15 cellular contexts compared by ENCODE assay signal in the genomic region with DNA sequence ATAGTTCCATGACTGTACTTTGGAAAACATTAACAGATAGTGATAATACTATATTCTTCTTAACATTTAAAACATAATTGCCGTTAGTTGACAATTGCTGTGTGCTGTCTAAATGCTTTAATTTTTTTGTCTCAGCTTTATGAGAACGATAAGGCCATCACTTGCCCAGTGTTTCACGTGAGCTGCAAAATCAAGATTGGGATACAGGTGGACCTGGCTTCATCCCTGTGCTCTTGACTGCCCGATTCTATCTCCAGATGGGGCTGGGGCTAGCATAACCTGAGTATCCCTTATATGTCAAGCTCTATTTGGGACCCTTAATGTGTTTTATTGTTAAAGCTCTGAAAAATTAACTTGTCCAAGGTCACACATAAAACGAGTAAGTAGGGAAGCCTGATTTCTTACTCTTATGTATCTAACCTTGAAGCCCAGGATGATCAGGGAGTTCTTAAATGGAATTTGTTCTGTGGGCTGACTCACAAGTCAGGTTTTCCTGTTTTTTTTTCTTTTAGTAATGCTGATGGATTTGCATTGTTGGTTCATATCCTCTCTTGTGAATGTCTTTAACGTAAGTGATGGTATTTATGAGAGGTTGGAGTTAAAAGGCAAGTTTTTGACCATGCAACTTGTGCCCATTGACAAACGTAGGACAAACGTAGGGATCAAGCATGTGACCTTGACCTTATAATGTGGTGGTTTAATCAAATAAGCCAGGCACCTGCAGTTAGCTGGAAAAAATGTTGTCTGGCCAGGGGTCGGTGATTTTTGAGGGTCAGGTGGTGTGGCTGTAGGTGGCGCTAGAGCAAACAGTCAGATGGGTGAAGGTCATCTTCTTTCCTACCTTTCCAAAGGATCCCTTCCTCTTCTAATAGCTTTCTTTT. TPM values are rescaled to one million over a fixed set of nuclear protein-coding genes. Genes with fewer than 3 reads are reported as not detected.
A peak's percentile ranks its signal among the peaks of the same experiment; 100 is the strongest.
DNase-seq lines count a peak whose midpoint lies in the region; ATAC-seq and TF ChIP-seq lines count a peak whose summit lies in the region.
"Had no signal": no experiment of that assay in that cellular context is flagged by ENCODE, and none has a peak within 500 bp of the region (broad histone marks: within the 10 kb centered on the region; RNA-seq: fewer than 3 reads in every experiment).

No MANE protein-coding gene starts in this region.

- H4K20me1 ChIP-seq in GM23338 (replicated peaks; ENCODE audit: insufficient read depth) = no peaks in the 10 kb centered on the region

- no peaks in the 10 kb centered on the region for H3F3A ChIP-seq in GM23338 (replicated peaks; ENCODE audit: low read depth)

- peak; percentile 74 for DNase-seq in GM23338 (ENCODE audit: low spot score)
- DNase-seq in OCI-M1 (lab: John Stamatoyannopoulos, UW) = peak; percentile 20
- no peak for DNase-seq in epithelial cell of proximal tubule (ENCODE audit: low read depth)
- DNase-seq in glomerular visceral epithelial cell (ENCODE audit: extremely low spot score) = no peak
- DNase-seq: CD8-positive, alpha-beta memory T cell; effector CD4-positive, alpha-beta T cell; GM23248; lower lobe of right lung; NCI-H1105 treated with DMSO at 0.1 percent for 48 hours had no signal

- H3K36me3 Mint-ChIP-seq in GM23338 (ENCODE audit: low read depth) = no peaks in the 10 kb centered on the region; the same call in 2 of the 3 replicates

- no peak overlapping the region for H3K27ac Mint-ChIP-seq in GM23338
- H3K27ac Mint-ChIP-seq: CD8-positive, alpha-beta memory T cell had no signal

- TF ChIP-seq CTCF in GM23338 (conservative IDR thresholded peaks at IDR 0.05; ENCODE audit: low read depth in 2 of 2) = peak; percentile 72 to 82
- TF ChIP-seq CTCF in epithelial cell of proximal tubule (conservative IDR thresholded peaks at IDR 0.05; ENCODE audit: low read depth, low read length) = peak; percentile 35

- peak overlapping the region; percentile 27 for H3K4me2 ChIP-seq in GM23338
- H3K4me2 ChIP-seq: smooth muscle cell had no signal

- peaks cover 59% of the 10 kb centered on the region for H3K4me1 ChIP-seq in GM23338 (ENCODE audit: insufficient read depth)
- peaks cover 0 to 54% (median 32%) of the 10 kb centered on the region in 5 donors for H3K4me1 ChIP-seq in subcutaneous abdominal adipose tissue (ENCODE audit: control insufficient read depth in 5 of 5, insufficient read depth in 5 of 5, low read length in 5 of 5)

- peaks cover 12% of the 10 kb centered on the region for H3K27me3 Mint-ChIP-seq in GM23338 (ENCODE audit: insufficient read depth, low read depth, poor library complexity)

- H3K36me3 ChIP-seq in GM23338 (ENCODE audit: insufficient read depth) = no peaks in the 10 kb centered on the region
- no peaks in the 10 kb centered on the region for H3K36me3 ChIP-seq in subcutaneous abdominal adipose tissue (ENCODE audit: control insufficient read depth in 5 of 5, insufficient read depth in 5 of 5, low read length in 5 of 5)
- H3K36me3 ChIP-seq: lower lobe of right lung, SJSA1, suprapubic skin had no signal

- H3K27ac ChIP-seq in GM23338 (ENCODE audit: low read depth) (no peak overlapping the region), subcutaneous abdominal adipose tissue (ENCODE audit: low read depth, low read length) (peak overlapping the region; percentile 71)
- H3K27ac ChIP-seq: GM23248, lower lobe of right lung, SJSA1, suprapubic skin had no signal

- no peak overlapping the region for H3K4me3 ChIP-seq in GM23338
- no peak overlapping the region for H3K4me3 ChIP-seq in epithelial cell of proximal tubule (ENCODE audit: low read depth, low read length)
- peak overlapping the region; percentile 10 to 100 (median 95) for H3K4me3 ChIP-seq in subcutaneous abdominal adipose tissue (ENCODE audit: low read depth in 1 of 5, low read length in 5 of 5)
- H3K4me3 ChIP-seq: GM23248, lower lobe of right lung, SJSA1, smooth muscle cell, suprapubic skin had no signal

- peak; percentile 9; the same call in 2 of the 3 replicates for ATAC-seq in GM23338
- ATAC-seq in GM19328 (IDR thresholded peaks at IDR 0.05; ENCODE audit: unreplicated experiment) = no peak
- ATAC-seq in HG03025 (IDR thresholded peaks at IDR 0.05; ENCODE audit: low FRiP score, unreplicated experiment) = no peak
- ATAC-seq: lower lobe of right lung had no signal

- peaks cover 74% of the 10 kb centered on the region for H3K79me2 ChIP-seq in GM23338 (replicated peaks; ENCODE audit: insufficient read depth)

- peaks cover 5% of the 10 kb centered on the region for H3K27me3 ChIP-seq in GM23338 (ENCODE audit: insufficient read depth)
- H3K27me3 ChIP-seq in subcutaneous abdominal adipose tissue (ENCODE audit: control insufficient read depth in 5 of 5, insufficient read depth in 4 of 5, low read length in 5 of 5) = no peaks in the 10 kb centered on the region
- H3K27me3 ChIP-seq: SJSA1, suprapubic skin had no signal

- no peak overlapping the region for H3K4me3 Mint-ChIP-seq in GM23338

- no peaks in the 10 kb centered on the region; the same call in 1 of the 3 replicates for H3K9me3 Mint-ChIP-seq in GM23338
- H3K9me3 Mint-ChIP-seq: CD8-positive, alpha-beta memory T cell had no signal

- no peaks in the 10 kb centered on the region for H3K9me3 ChIP-seq in subcutaneous abdominal adipose tissue (ENCODE audit: control insufficient read depth in 5 of 5, low read length in 5 of 5)
- H3K9me3 ChIP-seq: lower lobe of right lung, SJSA1, suprapubic skin had no signal

- H3K9ac ChIP-seq in subcutaneous abdominal adipose tissue (ENCODE audit: low read length in 5 of 5) = peak overlapping the region in 2 of 5 donors; percentile 33 to 51
- H3K9ac ChIP-seq: GM23248 had no signal

- H3K9me2 ChIP-seq in GM23338 (ENCODE audit: insufficient read depth) = no peaks in the 10 kb centered on the region

- H2AFZ ChIP-seq in GM23338 = no peak overlapping the region
- H2AFZ ChIP-seq: GM23248 had no signal

- H3K4me1 Mint-ChIP-seq in GM23338 = peaks cover 51% of the 10 kb centered on the region

TF ChIP-seq in GM23338, 12 proteins besides CTCF, POLR2A, EP300 and RAD21:
- TF ChIP-seq CREB1 (CRISPR knock-in tag; IDR thresholded peaks at IDR 0.05; ENCODE audit: low read depth) = no peak
- TF ChIP-seq, protein P1, sequence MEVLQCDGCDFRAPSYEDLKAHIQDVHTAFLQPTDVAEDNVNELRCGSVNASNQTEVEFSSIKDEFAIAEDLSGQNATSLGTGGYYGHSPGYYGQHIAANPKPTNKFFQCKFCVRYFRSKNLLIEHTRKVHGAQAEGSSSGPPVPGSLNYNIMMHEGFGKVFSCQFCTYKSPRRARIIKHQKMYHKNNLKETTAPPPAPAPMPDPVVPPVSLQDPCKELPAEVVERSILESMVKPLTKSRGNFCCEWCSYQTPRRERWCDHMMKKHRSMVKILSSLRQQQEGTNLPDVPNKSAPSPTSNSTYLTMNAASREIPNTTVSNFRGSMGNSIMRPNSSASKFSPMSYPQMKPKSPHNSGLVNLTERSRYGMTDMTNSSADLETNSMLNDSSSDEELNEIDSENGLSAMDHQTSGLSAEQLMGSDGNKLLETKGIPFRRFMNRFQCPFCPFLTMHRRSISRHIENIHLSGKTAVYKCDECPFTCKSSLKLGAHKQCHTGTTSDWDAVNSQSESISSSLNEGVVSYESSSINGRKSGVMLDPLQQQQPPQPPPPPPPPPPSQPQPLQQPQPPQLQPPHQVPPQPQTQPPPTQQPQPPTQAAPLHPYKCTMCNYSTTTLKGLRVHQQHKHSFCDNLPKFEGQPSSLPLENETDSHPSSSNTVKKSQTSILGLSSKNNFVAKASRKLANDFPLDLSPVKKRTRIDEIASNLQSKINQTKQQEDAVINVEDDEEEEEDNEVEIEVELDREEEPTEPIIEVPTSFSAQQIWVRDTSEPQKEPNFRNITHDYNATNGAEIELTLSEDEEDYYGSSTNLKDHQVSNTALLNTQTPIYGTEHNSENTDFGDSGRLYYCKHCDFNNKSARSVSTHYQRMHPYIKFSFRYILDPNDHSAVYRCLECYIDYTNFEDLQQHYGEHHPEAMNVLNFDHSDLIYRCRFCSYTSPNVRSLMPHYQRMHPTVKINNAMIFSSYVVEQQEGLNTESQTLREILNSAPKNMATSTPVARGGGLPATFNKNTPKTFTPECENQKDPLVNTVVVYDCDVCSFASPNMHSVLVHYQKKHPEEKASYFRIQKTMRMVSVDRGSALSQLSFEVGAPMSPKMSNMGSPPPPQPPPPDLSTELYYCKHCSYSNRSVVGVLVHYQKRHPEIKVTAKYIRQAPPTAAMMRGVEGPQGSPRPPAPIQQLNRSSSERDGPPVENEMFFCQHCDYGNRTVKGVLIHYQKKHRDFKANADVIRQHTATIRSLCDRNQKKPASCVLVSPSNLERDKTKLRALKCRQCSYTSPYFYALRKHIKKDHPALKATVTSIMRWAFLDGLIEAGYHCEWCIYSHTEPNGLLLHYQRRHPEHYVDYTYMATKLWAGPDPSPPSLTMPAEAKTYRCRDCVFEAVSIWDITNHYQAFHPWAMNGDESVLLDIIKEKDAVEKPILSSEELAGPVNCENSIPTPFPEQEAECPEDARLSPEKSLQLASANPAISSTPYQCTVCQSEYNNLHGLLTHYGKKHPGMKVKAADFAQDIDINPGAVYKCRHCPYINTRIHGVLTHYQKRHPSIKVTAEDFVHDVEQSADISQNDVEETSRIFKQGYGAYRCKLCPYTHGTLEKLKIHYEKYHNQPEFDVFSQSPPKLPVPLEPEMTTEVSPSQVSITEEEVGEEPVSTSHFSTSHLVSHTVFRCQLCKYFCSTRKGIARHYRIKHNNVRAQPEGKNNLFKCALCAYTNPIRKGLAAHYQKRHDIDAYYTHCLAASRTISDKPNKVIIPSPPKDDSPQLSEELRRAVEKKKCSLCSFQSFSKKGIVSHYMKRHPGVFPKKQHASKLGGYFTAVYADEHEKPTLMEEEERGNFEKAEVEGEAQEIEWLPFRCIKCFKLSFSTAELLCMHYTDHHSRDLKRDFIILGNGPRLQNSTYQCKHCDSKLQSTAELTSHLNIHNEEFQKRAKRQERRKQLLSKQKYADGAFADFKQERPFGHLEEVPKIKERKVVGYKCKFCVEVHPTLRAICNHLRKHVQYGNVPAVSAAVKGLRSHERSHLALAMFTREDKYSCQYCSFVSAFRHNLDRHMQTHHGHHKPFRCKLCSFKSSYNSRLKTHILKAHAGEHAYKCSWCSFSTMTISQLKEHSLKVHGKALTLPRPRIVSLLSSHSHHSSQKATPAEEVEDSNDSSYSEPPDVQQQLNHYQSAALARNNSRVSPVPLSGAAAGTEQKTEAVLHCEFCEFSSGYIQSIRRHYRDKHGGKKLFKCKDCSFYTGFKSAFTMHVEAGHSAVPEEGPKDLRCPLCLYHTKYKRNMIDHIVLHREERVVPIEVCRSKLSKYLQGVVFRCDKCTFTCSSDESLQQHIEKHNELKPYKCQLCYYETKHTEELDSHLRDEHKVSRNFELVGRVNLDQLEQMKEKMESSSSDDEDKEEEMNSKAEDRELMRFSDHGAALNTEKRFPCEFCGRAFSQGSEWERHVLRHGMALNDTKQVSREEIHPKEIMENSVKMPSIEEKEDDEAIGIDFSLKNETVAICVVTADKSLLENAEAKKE (CRISPR knock-in tag; IDR thresholded peaks at IDR 0.05) = peak; percentile 9; the same call in 1 of the 2 replicates

RNA-seq across cellular contexts. Expression of gene PRKAR2B, which starts 3.6 kb away (rescaled TPM):
- 48.8 and 53.6 TPM in 2 replicates for total RNA-seq in GM23338 (2014; rRNA removed; shearing (Covaris generic))
- 50.6 and 76.8 TPM in 2 replicates for polyA plus RNA-seq in GM23338 (2016; fragmentation: Nextera tagmentation; extraction: Ambion mirVana)
- total RNA-seq in epithelial cell of proximal tubule = 4.1 and 5.2 TPM in 2 replicates

Comparison
In these comparisons a context has a peak if more than half of its experiments do, and no peak if none do; other contexts are left out.
1. DNase-seq: peak in GM23338 (single experiment) and OCI-M1 (single experiment); none in epithelial cell of proximal tubule (single experiment) and glomerular visceral epithelial cell (single experiment).
2. H3K4me3 ChIP-seq: peak in subcutaneous abdominal adipose tissue (5 of 5); none in GM23338 (single experiment) and epithelial cell of proximal tubule (single experiment).